In the genomic region with DNA sequence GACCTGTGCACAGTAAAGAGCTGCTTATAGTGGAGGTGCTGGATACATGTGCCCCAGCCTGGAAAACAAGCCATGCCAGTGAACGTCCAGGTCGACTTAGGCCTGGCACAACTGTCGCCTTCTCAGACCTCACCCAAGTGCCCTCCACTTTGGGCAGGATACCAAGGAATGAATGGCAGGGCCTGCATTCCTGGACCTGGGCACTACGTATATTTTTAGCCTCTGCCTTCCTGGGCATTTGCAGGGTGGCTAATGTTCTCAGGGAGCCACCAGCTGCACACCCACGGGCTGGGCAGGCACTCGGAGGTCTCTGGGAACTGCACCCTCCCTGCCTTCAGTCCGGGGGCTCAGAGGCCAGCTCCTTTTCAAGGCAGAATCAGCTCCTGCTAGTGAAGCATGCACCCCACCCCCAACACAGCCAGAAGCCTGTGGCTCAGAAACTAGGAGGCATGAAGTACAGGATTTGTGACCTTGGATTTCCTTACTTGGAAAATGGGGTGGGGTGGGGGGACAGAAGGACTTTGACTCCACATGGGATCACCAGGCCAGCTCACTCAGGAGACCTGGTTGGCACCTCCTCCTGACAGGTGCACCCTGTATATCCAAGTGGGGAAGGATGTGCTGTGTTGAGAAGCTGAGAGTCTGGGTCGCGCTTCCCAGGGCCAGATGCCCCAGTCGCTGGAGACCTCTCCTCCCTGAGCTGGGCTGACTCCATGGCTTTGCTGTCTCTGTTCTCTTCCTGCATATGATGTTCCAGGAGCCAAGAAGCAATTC, we compare ENCODE assay signal across 11 cellular contexts. TPM values are rescaled to one million over a fixed set of nuclear protein-coding genes. Genes with fewer than 3 reads are reported as not detected.
A peak's percentile ranks its signal among the peaks of the same experiment; 100 is the strongest.
DNase-seq lines count a peak whose midpoint lies in the region; ATAC-seq lines count a peak whose summit lies in the region.
"Had no signal": no experiment of that assay in that cellular context is flagged by ENCODE, and none has a peak within 500 bp of the region (broad histone marks: within the 10 kb centered on the region; RNA-seq: fewer than 3 reads in every experiment).

No MANE protein-coding gene starts in this region.

- peak in 1 of 5 donors; percentile 25 for DNase-seq in CD4-positive, alpha-beta memory T cell
- no peak for DNase-seq in activated naive CD8-positive, alpha-beta T cell treated with anti-CD3 and anti-CD28 coated beads, Interleukin-2, amount 10 ng/mL, durations not matched to agents 7 days and 5 days
- DNase-seq in myocyte (ENCODE audit: low read depth), result peak; percentile 92
- DNase-seq in left lobe of liver (ENCODE audit: low spot score), result no peak
- DNase-seq in NCI-H2107 (lab: John Stamatoyannopoulos, UW), result no peak
- DNase-seq: C1 segment of cervical spinal cord, cortex of kidney, foreskin keratinocyte, HCEC 1CT had no signal

- no peak overlapping the region for H3K27ac ChIP-seq in CD4-positive, alpha-beta memory T cell (ENCODE audit: low read depth, low read length)
- H3K27ac ChIP-seq: foreskin keratinocyte, KMS-11 had no signal

- peaks cover 0 to 18% of the 10 kb centered on the region in 2 donors for H3K36me3 Mint-ChIP-seq in CD4-positive, alpha-beta memory T cell
- H3K36me3 Mint-ChIP-seq in activated naive CD8-positive, alpha-beta T cell treated with anti-CD3 and anti-CD28 coated beads, Interleukin-2, amount 10 ng/mL, durations not matched to agents 7 days and 5 days, result no peaks in the 10 kb centered on the region

- H3K36me3 ChIP-seq in CD4-positive, alpha-beta memory T cell (ENCODE audit: insufficient read depth, low read length), result no peaks in the 10 kb centered on the region

- peak overlapping the region in 7 of 8 donors; percentile 2 to 93 (median 47) for H3K4me3 Mint-ChIP-seq in CD4-positive, alpha-beta memory T cell
- H3K4me3 Mint-ChIP-seq in activated naive CD8-positive, alpha-beta T cell treated with anti-CD3 and anti-CD28 coated beads, Interleukin-2, amount 10 ng/mL, durations not matched to agents 7 days and 5 days, result no peak overlapping the region

- CTCF ChIA-PET in CD4-positive, alpha-beta memory T cell (lab: Charles Lee; ENCODE audit: partially characterized antibody), result no interaction called here

- intact Hi-C loops in CD4-positive, alpha-beta memory T cell (cut with micrococcal nuclease), result loop anchor here (5.0 kb wide), 1 partner anchor 268 kb away; the partner anchor contains the start of gene RPS21

- H3K27me3 ChIP-seq in CD4-positive, alpha-beta memory T cell (ENCODE audit: insufficient read depth, low read length), result no peaks in the 10 kb centered on the region

- H3K4me1 ChIP-seq in CD4-positive, alpha-beta memory T cell (ENCODE audit: insufficient read depth, low read length), result peaks cover 53% of the 10 kb centered on the region
- H3K4me1 ChIP-seq: foreskin keratinocyte had no signal

- H3K4me1 Mint-ChIP-seq in CD4-positive, alpha-beta memory T cell, result peaks cover 29 to 62% (median 46%) of the 10 kb centered on the region in 4 donors
- H3K4me1 Mint-ChIP-seq in activated naive CD8-positive, alpha-beta T cell treated with anti-CD3 and anti-CD28 coated beads, Interleukin-2, amount 10 ng/mL, durations not matched to agents 7 days and 5 days, result peaks cover 32% of the 10 kb centered on the region

- H3K9me3 Mint-ChIP-seq in CD4-positive, alpha-beta memory T cell, result peaks cover 0 to 18% (median 6%) of the 10 kb centered on the region in 8 donors
- peaks cover 5% of the 10 kb centered on the region for H3K9me3 Mint-ChIP-seq in activated naive CD8-positive, alpha-beta T cell treated with anti-CD3 and anti-CD28 coated beads, Interleukin-2, amount 10 ng/mL, durations not matched to agents 7 days and 5 days

- peak overlapping the region; percentile 92 to 99 (median 97) for H3K27ac Mint-ChIP-seq in CD4-positive, alpha-beta memory T cell
- H3K27ac Mint-ChIP-seq in activated naive CD8-positive, alpha-beta T cell treated with anti-CD3 and anti-CD28 coated beads, Interleukin-2, amount 10 ng/mL, durations not matched to agents 7 days and 5 days, result peak overlapping the region; percentile 36

- no peak for ATAC-seq in activated naive CD8-positive, alpha-beta T cell treated with anti-CD3 and anti-CD28 coated beads, Interleukin-2, amount 10 ng/mL, durations not matched to agents 7 days and 5 days (ENCODE audit: low read depth)
- ATAC-seq in left lobe of liver (no peak), GM19455 (IDR thresholded peaks at IDR 0.05; ENCODE audit: unreplicated experiment) (no peak)
- ATAC-seq: foreskin keratinocyte had no signal

- POLR2A ChIA-PET in CD4-positive, alpha-beta memory T cell (lab: Charles Lee; ENCODE audit: partially characterized antibody), result interaction anchor here (0.8 to 11.1 kb wide), 5 partner anchors 16 to 53 kb away, joined by 3 to 130 read pairs (median 51); partner anchors contain the start of genes PSMA7, SS18L1 and TAF4
- POLR2A ChIA-PET in activated naive CD8-positive, alpha-beta T cell treated with anti-CD3 and anti-CD28 coated beads, Interleukin-2, amount 10 ng/mL, durations not matched to agents 7 days and 5 days (lab: Charles Lee), result interaction anchor here (1.0 to 8.7 kb wide), 2 partner anchors 22 to 53 kb away, joined by 4 to 111 read pairs; partner anchors contain the start of gene TAF4

- H3K9me3 ChIP-seq in CD4-positive, alpha-beta memory T cell (ENCODE audit: control insufficient read depth in 1 of 2, low read length in 2 of 2), result peaks cover 0 to 4% of the 10 kb centered on the region in 2 donors

- H3K27me3 Mint-ChIP-seq in CD4-positive, alpha-beta memory T cell, result no peaks in the 10 kb centered on the region
- H3K27me3 Mint-ChIP-seq in activated naive CD8-positive, alpha-beta T cell treated with anti-CD3 and anti-CD28 coated beads, Interleukin-2, amount 10 ng/mL, durations not matched to agents 7 days and 5 days, result no peaks in the 10 kb centered on the region

- no peak overlapping the region for H3K4me3 ChIP-seq in CD4-positive, alpha-beta memory T cell (ENCODE audit: low read length in 2 of 2)

RNA-seq across cellular contexts. Expression of gene LSM14B, which starts 2.5 kb away (rescaled TPM):
- total RNA-seq in CD4-positive, alpha-beta memory T cell, result 10 to 100 TPM; 48.5 to 50.3 TPM
- 1 to 10 TPM in 1 of 2 donors, under 1 TPM in 1; 0.78 to 1.2 TPM for polyA plus RNA-seq in CD4-positive, alpha-beta memory T cell
- 10 to 100 TPM; 45.1 to 45.5 TPM for total RNA-seq in activated naive CD8-positive, alpha-beta T cell treated with anti-CD3 and anti-CD28 coated beads, Interleukin-2, amount 10 ng/mL, durations not matched to agents 7 days and 5 days
- total RNA-seq in myocyte (84.8 and 93.7 TPM in 2 replicates), left lobe of liver (19.6 TPM)
- 41.6 TPM for polyA plus RNA-seq in myocyte (2012)

RNA-seq across cellular contexts. Expression of gene PSMA7, which starts 23.4 kb away (rescaled TPM):
- total RNA-seq in CD4-positive, alpha-beta memory T cell, result 100 to 1,000 TPM; 182 to 190 TPM
- polyA plus RNA-seq in CD4-positive, alpha-beta memory T cell, result 100 to 1,000 TPM; 437 to 598 TPM
- total RNA-seq in activated naive CD8-positive, alpha-beta T cell treated with anti-CD3 and anti-CD28 coated beads, Interleukin-2, amount 10 ng/mL, durations not matched to agents 7 days and 5 days, result 100 to 1,000 TPM; 219 to 236 TPM
- 334 and 371 TPM in 2 replicates for total RNA-seq in myocyte
- polyA plus RNA-seq in myocyte (2012), result 317 TPM
- 138 TPM for total RNA-seq in left lobe of liver

RNA-seq across cellular contexts. Expression of gene SS18L1, which starts 23.8 kb away (rescaled TPM):
- total RNA-seq in CD4-positive, alpha-beta memory T cell, result 10 to 100 TPM; 22.7 to 24.8 TPM
- 1 to 10 TPM in 1 of 2 donors, under 1 TPM in 1; 0.71 to 1.4 TPM for polyA plus RNA-seq in CD4-positive, alpha-beta memory T cell
- 10 to 100 TPM; 21.0 to 23.3 TPM for total RNA-seq in activated naive CD8-positive, alpha-beta T cell treated with anti-CD3 and anti-CD28 coated beads, Interleukin-2, amount 10 ng/mL, durations not matched to agents 7 days and 5 days
- total RNA-seq in myocyte (19.3 and 22.6 TPM in 2 replicates), left lobe of liver (33.4 TPM)
- 10.5 TPM for polyA plus RNA-seq in myocyte (2012)

RNA-seq across cellular contexts. Expression of gene TAF4, which starts 54.1 kb away (rescaled TPM):
- total RNA-seq in CD4-positive, alpha-beta memory T cell, result 10 to 100 TPM; 32.7 to 33.1 TPM
- polyA plus RNA-seq in CD4-positive, alpha-beta memory T cell, result 1 to 10 TPM in 1 of 2 donors, under 1 TPM in 1; 0.54 to 2.3 TPM
- 10 to 100 TPM; 22.6 to 23.8 TPM for total RNA-seq in activated naive CD8-positive, alpha-beta T cell treated with anti-CD3 and anti-CD28 coated beads, Interleukin-2, amount 10 ng/mL, durations not matched to agents 7 days and 5 days
- total RNA-seq in myocyte (6.4 and 7.8 TPM in 2 replicates), left lobe of liver (11.3 TPM)
- 5.0 TPM for polyA plus RNA-seq in myocyte (2012)
